8 cellular contexts compared by ENCODE assay signal in genomic region chr3:197749601-197750395, GRCh38. TPM values are rescaled to one million over a fixed set of nuclear protein-coding genes. Genes with fewer than 3 reads are reported as not detected.
DNase-seq lines count a peak whose midpoint lies in the region; ATAC-seq, FAIRE-seq and TF ChIP-seq lines count a peak whose summit lies in the region.

TSS of gene FYTTD1 (plus strand) at chr3:197749883. CDS start at chr3:197749972, 89 bp downstream.

- TF ChIP-seq CTCF in AG10803 (conservative IDR thresholded peaks at IDR 0.05; ENCODE audit: low read length) (peak; percentile 34), kidney (IDR thresholded peaks at IDR 0.05; ENCODE audit: borderline replicate concordance, extremely low read depth, insufficient read depth) (peak; percentile 44)

- peak within 1 kb of the TSS; percentile 94 to 95 for H3K9ac ChIP-seq in kidney (ENCODE audit: low read length in 2 of 2)

- no peaks in the 10 kb centered on the region for H3K9me3 ChIP-seq in kidney (ENCODE audit: control insufficient read depth in 1 of 2, low read length in 2 of 2)

- no peaks in the 10 kb centered on the region for H3K36me3 ChIP-seq in kidney (ENCODE audit: control insufficient read depth in 1 of 2, insufficient read depth in 2 of 2, low read length in 2 of 2)

- intact Hi-C loops in kidney (cut with DNase I) = no loop called here

- FAIRE-seq in kidney (lab: Jason Lieb, UNC) = no peak

- ATAC-seq in GM19025 (IDR thresholded peaks at IDR 0.05; ENCODE audit: low read depth, unreplicated experiment) = peak; percentile 67
- peak; percentile 80 for ATAC-seq in HG03280 (IDR thresholded peaks at IDR 0.05; ENCODE audit: unreplicated experiment)
- peak; percentile 87 to 88 for ATAC-seq in activated CD4-positive, CD25-positive, alpha-beta regulatory T cell treated with anti-CD3 and anti-CD28 coated beads, Interleukin-2, amount 50 U/mL, for 24 hours

- peak within 1 kb of the TSS; percentile 93 to 97 for H3K27ac ChIP-seq in kidney (ENCODE audit: low read depth in 2 of 2, low read length in 2 of 2)

- H3K4me1 ChIP-seq in kidney (ENCODE audit: control insufficient read depth in 1 of 2, insufficient read depth in 1 of 2, low read depth in 1 of 2, low read length in 2 of 2) = peaks cover 0 to 8% of the 10 kb centered on the region in 2 donors

- H3K4me3 ChIP-seq in AG10803 (ENCODE audit: low read length) (peak within 1 kb of the TSS; percentile 84), kidney (ENCODE audit: low read length in 2 of 2) (peak within 1 kb of the TSS; percentile 93 to 95)

- DNase-seq in AG10803 (ENCODE audit: low read depth) (peak; percentile 86), NCI-H446 treated with DMSO at 0.1 percent for 48 hours (lab: John Stamatoyannopoulos, UW) (peak; percentile 75), cerebellar cortex (ENCODE audit: low spot score) (peak; percentile 89), kidney (peak; percentile 97)
- DNase-seq in stimulated activated CD4-positive, alpha-beta T cell treated with anti-CD3 and anti-CD28 coated beads, Interleukin-15, amount 100 ng/mL, for 1 hour (ENCODE audit: low read depth in 1 of 2, low spot score in 1 of 2) = peak; percentile 77 to 78

RNA-seq across cellular contexts. Expression of gene FYTTD1, which starts in this region (rescaled TPM):
- 53.7 TPM for total RNA-seq in kidney
- 11.9 TPM for polyA plus RNA-seq in kidney (ENCODE audit: insufficient read depth, low read depth, low replicate concordance)

Comparison
In these comparisons a context has a peak if more than half of its experiments do, and no peak if none do; other contexts are left out.
1. Peak in every context shown above with its lines: DNase-seq, ATAC-seq, H3K4me3 ChIP-seq and H3K27ac ChIP-seq.